In the genomic region with DNA sequence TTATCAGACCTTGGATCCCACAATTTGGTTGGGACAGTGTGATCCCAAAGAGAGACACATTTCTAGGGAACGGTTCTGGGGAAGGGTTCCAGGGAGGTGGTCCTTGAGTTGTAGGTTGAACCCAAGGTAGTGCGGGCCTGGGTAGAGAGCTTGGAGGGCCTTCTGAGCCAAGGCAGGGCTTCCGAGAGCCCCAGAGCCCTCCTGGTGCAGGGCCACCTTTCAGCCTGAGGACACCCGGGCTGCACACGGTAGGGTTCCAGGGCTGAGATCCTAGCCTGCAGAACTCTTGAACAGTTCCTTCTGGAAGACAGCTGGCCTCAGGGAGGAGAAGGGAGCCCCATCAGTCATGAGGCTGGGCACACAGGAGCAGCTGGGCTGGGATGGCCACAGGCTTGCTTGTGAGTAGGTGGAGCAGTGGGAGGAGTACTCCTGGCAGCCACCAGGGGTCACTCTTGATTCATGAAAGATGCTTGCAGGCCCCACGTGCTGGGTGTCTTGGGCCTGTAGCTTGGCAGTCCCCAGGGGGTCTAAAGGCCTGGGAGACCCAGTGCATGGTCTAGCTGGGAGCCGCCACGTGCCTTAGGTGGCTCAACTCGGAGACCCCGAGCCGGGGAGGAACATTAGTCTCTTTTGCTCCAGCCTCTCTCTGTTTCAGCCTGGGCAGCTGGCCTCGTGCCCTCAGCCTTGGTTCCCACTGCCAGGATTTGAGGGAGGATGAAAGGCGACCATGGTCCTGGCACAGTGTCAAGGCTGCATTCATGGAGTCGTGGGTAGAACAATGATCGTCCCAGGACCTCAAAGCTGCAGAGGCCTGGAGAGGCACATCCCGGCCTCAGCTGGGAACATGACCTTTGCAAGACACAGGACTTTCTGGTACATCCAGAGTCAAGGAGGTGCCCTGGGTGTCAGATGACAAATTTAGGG, we compare ENCODE assay signal across 8 cellular contexts.
DNase-seq lines count a peak whose midpoint lies in the region; ATAC-seq and TF ChIP-seq lines count a peak whose summit lies in the region.

No MANE protein-coding gene starts in this region.

- CTCF ChIA-PET in BJ (lab: Yijun Ruan, JAX): interaction anchor here (0.6 to 3.4 kb wide), 10 partner anchors 11 to 247 kb away, joined by 3 to 41 read pairs (median 3); no protein-coding TSS in a partner anchor
- CTCF ChIA-PET in activated CD4-positive, alpha-beta T cell treated with anti-CD3 and anti-CD28 coated beads, Interleukin-2, amount 10 ng/mL, durations not matched to agents 7 days and 5 days (lab: Charles Lee): interaction anchor here (0.6 to 0.9 kb wide), 4 partner anchors 9 to 1107 kb away, joined by 3 read pairs; no protein-coding TSS in a partner anchor

- H3K27ac Mint-ChIP-seq in activated CD4-positive, alpha-beta T cell treated with anti-CD3 and anti-CD28 coated beads, Interleukin-2, amount 10 ng/mL, durations not matched to agents 7 days and 5 days: no peak overlapping the region

- no peak overlapping the region for H3K4me3 Mint-ChIP-seq in activated CD4-positive, alpha-beta T cell treated with anti-CD3 and anti-CD28 coated beads, Interleukin-2, amount 10 ng/mL, durations not matched to agents 7 days and 5 days

- H3K27me3 Mint-ChIP-seq in activated CD4-positive, alpha-beta T cell treated with anti-CD3 and anti-CD28 coated beads, Interleukin-2, amount 10 ng/mL, durations not matched to agents 7 days and 5 days: no peaks in the 10 kb centered on the region

- H3K4me1 Mint-ChIP-seq in activated CD4-positive, alpha-beta T cell treated with anti-CD3 and anti-CD28 coated beads, Interleukin-2, amount 10 ng/mL, durations not matched to agents 7 days and 5 days: no peaks in the 10 kb centered on the region

- ATAC-seq in GM19043 (IDR thresholded peaks at IDR 0.05; ENCODE audit: low read depth, unreplicated experiment) (peak; percentile 94), HG03378 (IDR thresholded peaks at IDR 0.05; ENCODE audit: unreplicated experiment) (peak; percentile 82)

- no peaks in the 10 kb centered on the region for H3K36me3 Mint-ChIP-seq in activated CD4-positive, alpha-beta T cell treated with anti-CD3 and anti-CD28 coated beads, Interleukin-2, amount 10 ng/mL, durations not matched to agents 7 days and 5 days (ENCODE audit: low read depth)

- no peak overlapping the region for H3K4me3 ChIP-seq in BJ (ENCODE audit: low read depth, low read length)

- no peaks in the 10 kb centered on the region for H3K27me3 ChIP-seq in BJ (ENCODE audit: control insufficient read depth, insufficient read depth, low read length)

- peak; percentile 88 for TF ChIP-seq CTCF in BJ (IDR thresholded peaks at IDR 0.05; ENCODE audit: insufficient read depth, low read depth, low read length)

- no peak for DNase-seq in BJ (ENCODE audit: low read depth)
- peak; percentile 71 for DNase-seq in NCI-H460 (ENCODE audit: extremely low read depth, low read depth)
- DNase-seq in activated CD4-positive, alpha-beta T cell treated with anti-CD3 and anti-CD28 coated beads, Interleukin-2, amount 10 ng/mL, durations not matched to agents 7 days and 5 days: peak; percentile 62
- DNase-seq in ecto neural progenitor cell (ENCODE audit: low spot score): peak; percentile 86
- peak; percentile 85 for DNase-seq in medulla oblongata (ENCODE audit: extremely low spot score)
- DNase-seq in stimulated activated CD8-positive, alpha-beta memory T cell treated with anti-CD3 and anti-CD28 coated beads, Interleukin-15, amount 100 ng/mL, for 24 hours (ENCODE audit: low read depth): peak; percentile 13

- POLR2A ChIA-PET in BJ (lab: Charles Lee): no interaction called here
- POLR2A ChIA-PET in activated CD4-positive, alpha-beta T cell treated with anti-CD3 and anti-CD28 coated beads, Interleukin-2, amount 10 ng/mL, durations not matched to agents 7 days and 5 days (lab: Charles Lee): no interaction called here

- H3K36me3 ChIP-seq in BJ (ENCODE audit: control insufficient read depth, insufficient read depth, low read length): no peaks in the 10 kb centered on the region

- H3K9me3 Mint-ChIP-seq in activated CD4-positive, alpha-beta T cell treated with anti-CD3 and anti-CD28 coated beads, Interleukin-2, amount 10 ng/mL, durations not matched to agents 7 days and 5 days: peaks cover 6% of the 10 kb centered on the region
